1 cellular context compared by ENCODE assay signal in genomic region chr18:58416704-58417683, GRCh38.
TF ChIP-seq lines count a peak whose summit lies in the region.

No MANE protein-coding gene starts in this region.

TF ChIP-seq in HepG2, 621 proteins besides CTCF, POLR2A, EP300 and RAD21 (continued from another document and continues in another):
- 0 out of 2 replicates have a peak, but pooled peaks have one; percentile 50 for TF ChIP-seq POGK (CRISPR knock-in tag; conservative IDR thresholded peaks at IDR 0.05)
- TF ChIP-seq AFF4 (CRISPR knock-in tag; IDR thresholded peaks at IDR 0.05): peak; percentile 45; the same call in 1 of the 2 replicates
- TF ChIP-seq ZNF550 (CRISPR knock-in tag; IDR thresholded peaks at IDR 0.05; ENCODE audit: borderline replicate concordance): no peak; the same call in 1 of the 2 replicates
- no peak for TF ChIP-seq TOE1 (CRISPR knock-in tag; IDR thresholded peaks at IDR 0.05)
- TF ChIP-seq ZNF740 (CRISPR knock-in tag; IDR thresholded peaks at IDR 0.05): no peak
- TF ChIP-seq ZNF101 (CRISPR knock-in tag; IDR thresholded peaks at IDR 0.05; ENCODE audit: borderline replicate concordance, low read depth): no peak
- TF ChIP-seq RNF219 (CRISPR knock-in tag; IDR thresholded peaks at IDR 0.05): peak; percentile 38; the same call in 1 of the 2 replicates
- TF ChIP-seq ZNF318 (CRISPR knock-in tag; IDR thresholded peaks at IDR 0.05): no peak
- no peak for TF ChIP-seq ZNF652 (CRISPR knock-in tag; IDR thresholded peaks at IDR 0.05; ENCODE audit: borderline replicate concordance, low read depth)
- TF ChIP-seq TFDP1 (CRISPR knock-in tag; IDR thresholded peaks at IDR 0.05; ENCODE audit: borderline replicate concordance): peak; percentile 13; the same call in 1 of the 2 replicates
- no peak for TF ChIP-seq ZNF747 (CRISPR knock-in tag; IDR thresholded peaks at IDR 0.05; ENCODE audit: borderline replicate concordance)
- no peak for TF ChIP-seq MYNN (CRISPR knock-in tag; IDR thresholded peaks at IDR 0.05; ENCODE audit: low read depth)
- no peak for TF ChIP-seq TRIM22 (IDR thresholded peaks at IDR 0.05)
- TF ChIP-seq ZNF460 (CRISPR knock-in tag; IDR thresholded peaks at IDR 0.05; ENCODE audit: borderline replicate concordance): no peak
- no peak for TF ChIP-seq CREB3 (CRISPR knock-in tag; IDR thresholded peaks at IDR 0.05)
- TF ChIP-seq ZNF678 (CRISPR knock-in tag; IDR thresholded peaks at IDR 0.05): no peak
- TF ChIP-seq ZNF234 (CRISPR knock-in tag; conservative IDR thresholded peaks at IDR 0.05): 0 out of 2 replicates have a peak, but pooled peaks have one; percentile 63
- no peak for TF ChIP-seq ZBTB37 (CRISPR knock-in tag; IDR thresholded peaks at IDR 0.05)
- peak; percentile 52; the same call in 1 of the 2 replicates for TF ChIP-seq HDAC1 (CRISPR knock-in tag; IDR thresholded peaks at IDR 0.05)
- TF ChIP-seq ZNF350 (CRISPR knock-in tag; IDR thresholded peaks at IDR 0.05; ENCODE audit: borderline replicate concordance, low read depth): peak; percentile 24; the same call in 1 of the 2 replicates
- TF ChIP-seq ZNF205 (CRISPR knock-in tag; IDR thresholded peaks at IDR 0.05): no peak; the same call in 1 of the 2 replicates
- TF ChIP-seq BCL3 (CRISPR knock-in tag; IDR thresholded peaks at IDR 0.05): no peak
- 0 out of 2 replicates have a peak, but pooled peaks have one; percentile 20 for TF ChIP-seq ZNF644 (CRISPR knock-in tag; IDR thresholded peaks at IDR 0.05; ENCODE audit: low read depth)
- TF ChIP-seq ZNF883 (CRISPR knock-in tag; IDR thresholded peaks at IDR 0.05; ENCODE audit: not compliant biosample characterization): peak; percentile 40
- TF ChIP-seq CEBPB (IDR thresholded peaks at IDR 0.05; ENCODE audit: borderline replicate concordance, low read depth, low read length): no peak
- no peak for TF ChIP-seq TFE3 (CRISPR knock-in tag; IDR thresholded peaks at IDR 0.05)
